ENCODE assay signal across 1 cellular context in genomic region chr11:60914620-60915249, GRCh38.
TF ChIP-seq lines count a peak whose summit lies in the region.

No MANE protein-coding gene starts in this region.

TF ChIP-seq in H1, 55 proteins besides CTCF, POLR2A, EP300 and RAD21:
- peak; percentile 9 for TF ChIP-seq KDM4A (IDR thresholded peaks at IDR 0.05; ENCODE audit: low read depth, low read length, severe bottlenecking)
- no peak for TF ChIP-seq RXRA (IDR thresholded peaks at IDR 0.05; ENCODE audit: insufficient read depth, low read depth, low read length)
- no peak for TF ChIP-seq KDM5A (IDR thresholded peaks at IDR 0.05; ENCODE audit: low read length)
- TF ChIP-seq BACH1 (IDR thresholded peaks at IDR 0.05; ENCODE audit: low read length): no peak
- TF ChIP-seq POU5F1 (IDR thresholded peaks at IDR 0.05; ENCODE audit: low read depth, low read length): no peak
- TF ChIP-seq NRF1 (IDR thresholded peaks at IDR 0.05; ENCODE audit: low read depth, low read length): no peak
- TF ChIP-seq SAP30 (IDR thresholded peaks at IDR 0.05; ENCODE audit: insufficient read depth, insufficient replicate concordance, low read length): peak; percentile 85
- no peak for TF ChIP-seq KDM1A (IDR thresholded peaks at IDR 0.05; ENCODE audit: borderline replicate concordance, low read length)
- peak in 1 of 2 experiments; percentile 2; a peak in 1 of 4 replicates for TF ChIP-seq HDAC2 (IDR thresholded peaks at IDR 0.05; ENCODE audit: borderline replicate concordance in 1 of 2, low read depth in 2 of 2, low read length in 2 of 2)
- no peak for TF ChIP-seq ASH2L (IDR thresholded peaks at IDR 0.05; ENCODE audit: low read length)
- TF ChIP-seq CREB1 (IDR thresholded peaks at IDR 0.05): no peak
- TF ChIP-seq HDAC6 (IDR thresholded peaks at IDR 0.05; ENCODE audit: low read depth, low read length): no peak
- TF ChIP-seq CTBP2 (IDR thresholded peaks at IDR 0.05; ENCODE audit: borderline replicate concordance, insufficient read depth, insufficient read length, low read length): no peak
- TF ChIP-seq FOSL1 (IDR thresholded peaks at IDR 0.05; ENCODE audit: insufficient read depth, low read depth, low read length): no peak
- TF ChIP-seq BCL11A (IDR thresholded peaks at IDR 0.05; ENCODE audit: low read depth in 2 of 2, low read length in 2 of 2): no peak
- TF ChIP-seq NANOG (IDR thresholded peaks at IDR 0.05; ENCODE audit: insufficient read depth, low read depth, low read length, poor library complexity, severe bottlenecking): no peak
- TF ChIP-seq USF2 (IDR thresholded peaks at IDR 0.05; ENCODE audit: low read length): no peak
